In genomic region chr13:73767191-73767741, GRCh38 we compare ENCODE assay signal across 8 cellular contexts.
DNase-seq lines count a peak whose midpoint lies in the region; ATAC-seq and TF ChIP-seq lines count a peak whose summit lies in the region.

No MANE protein-coding gene starts in this region.

- H3K27ac ChIP-seq in Karpas-422 (ENCODE audit: low read length), result 0 out of 2 replicates have a peak overlapping the region, but pooled peaks have one; percentile 10
- peak overlapping the region in 2 of 4 donors; percentile 1 to 49 for H3K27ac ChIP-seq in esophagus squamous epithelium

- no peak overlapping the region for H2AFZ ChIP-seq in Karpas-422 (ENCODE audit: low read length)

- H3K9me3 Mint-ChIP-seq in osteocyte (ENCODE audit: unreplicated experiment), result peaks cover 5% of the 10 kb centered on the region

- no peaks in the 10 kb centered on the region for H3K9me2 ChIP-seq in Karpas-422 (replicated peaks; ENCODE audit: insufficient read depth, low read length)

- peaks cover 28% of the 10 kb centered on the region for H3K4me1 Mint-ChIP-seq in osteocyte (ENCODE audit: unreplicated experiment)

- H3K9me3 ChIP-seq in Karpas-422 (ENCODE audit: low read length), result no peaks in the 10 kb centered on the region
- H3K9me3 ChIP-seq in esophagus squamous epithelium, result no peaks in the 10 kb centered on the region

- H3K9ac ChIP-seq in Karpas-422 (ENCODE audit: low read length), result no peak overlapping the region

- H3K27me3 ChIP-seq in Karpas-422 (ENCODE audit: low read length) (no peaks in the 10 kb centered on the region), esophagus squamous epithelium (no peaks in the 10 kb centered on the region)

- TF ChIP-seq POLR2A in esophagus squamous epithelium (IDR thresholded peaks at IDR 0.05), result no peak

- H3K27me3 Mint-ChIP-seq in osteocyte (ENCODE audit: unreplicated experiment), result no peaks in the 10 kb centered on the region

- peak overlapping the region; percentile 3 for H3K4me2 ChIP-seq in Karpas-422 (ENCODE audit: low read depth, low read length, poor library complexity, severe bottlenecking)

- no peak for TF ChIP-seq CTCF in osteocyte (IDR thresholded peaks at IDR 0.05)
- TF ChIP-seq CTCF in esophagus squamous epithelium (IDR thresholded peaks at IDR 0.05), result no peak

- H3K27ac Mint-ChIP-seq in osteocyte (ENCODE audit: unreplicated experiment), result peak overlapping the region; percentile 62

- ATAC-seq in GM19351 (IDR thresholded peaks at IDR 0.05; ENCODE audit: unreplicated experiment) (peak; percentile 36), GM19397 (IDR thresholded peaks at IDR 0.05; ENCODE audit: unreplicated experiment) (no peak)

- DNase-seq in Karpas-422 (no peak), ecto neural progenitor cell (ENCODE audit: low spot score) (peak; percentile 48), osteocyte (ENCODE audit: extremely low spot score, unreplicated experiment) (no peak), GM03348 (ENCODE audit: low spot score) (no peak), NCI-H187 (lab: John Stamatoyannopoulos, UW) (no peak), esophagus squamous epithelium (lab: John Stamatoyannopoulos, UW) (no peak)

- peaks cover 29% of the 10 kb centered on the region; the same call in 1 of the 2 replicates for H3K79me2 ChIP-seq in Karpas-422 (ENCODE audit: low read length)

- H3K36me3 Mint-ChIP-seq in osteocyte (ENCODE audit: unreplicated experiment), result peaks cover 8% of the 10 kb centered on the region

- H3K36me3 ChIP-seq in Karpas-422 (ENCODE audit: insufficient read depth, low read length) (no peaks in the 10 kb centered on the region), esophagus squamous epithelium (no peaks in the 10 kb centered on the region)

- intact Hi-C loops in esophagus squamous epithelium (cut with DNase I), result no loop called here

- H3K4me3 ChIP-seq in Karpas-422 (ENCODE audit: low read length) (no peak overlapping the region), esophagus squamous epithelium (no peak overlapping the region)

- H3K4me3 Mint-ChIP-seq in osteocyte (ENCODE audit: unreplicated experiment), result no peak overlapping the region

- peaks cover 17% of the 10 kb centered on the region for H3K4me1 ChIP-seq in Karpas-422 (ENCODE audit: low read length)
- H3K4me1 ChIP-seq in esophagus squamous epithelium, result peaks cover 9 to 30% (median 13%) of the 10 kb centered on the region in 3 donors

- WGBS in esophagus squamous epithelium, 2 donors, result 44 to 63% methylated on average over 3 of the region's 3 CpGs

- no peaks in the 10 kb centered on the region for H4K20me1 ChIP-seq in Karpas-422 (ENCODE audit: insufficient read depth, low read depth, low read length)
